Comparison of ENCODE assay signal across 17 cellular contexts in genomic region chr13:40193290-40194203, GRCh38.
A peak's percentile ranks its signal among the peaks of the same experiment; 100 is the strongest.
DNase-seq lines count a peak whose midpoint lies in the region; ATAC-seq and TF ChIP-seq lines count a peak whose summit lies in the region.
"Had no signal": no experiment of that assay in that cellular context is flagged by ENCODE, and none has a peak within 500 bp of the region (broad histone marks: within the 10 kb centered on the region; RNA-seq: fewer than 3 reads in every experiment).

No MANE protein-coding gene starts in this region.

- H3K4me1 Mint-ChIP-seq in CD4-positive, alpha-beta T cell (ENCODE audit: low read depth) = peaks cover 85% of the 10 kb centered on the region
- H3K4me1 Mint-ChIP-seq in endothelial cell (ENCODE audit: unreplicated experiment) = peaks cover 39% of the 10 kb centered on the region

- no peak for TF ChIP-seq CTCF in CD4-positive, alpha-beta T cell (IDR thresholded peaks at IDR 0.05)
- no peak for TF ChIP-seq CTCF in endothelial cell (IDR thresholded peaks at IDR 0.05; ENCODE audit: unreplicated experiment)
- no peak for TF ChIP-seq CTCF in gastrocnemius medialis (IDR thresholded peaks at IDR 0.05 in 4 of 5, conservative IDR thresholded peaks at IDR 0.05 in 1 of 5)
- no peak for TF ChIP-seq CTCF in RWPE1 (conservative IDR thresholded peaks at IDR 0.05; ENCODE audit: low read depth)
- no peak for TF ChIP-seq CTCF in brain microvascular endothelial cell (IDR thresholded peaks at IDR 0.05; ENCODE audit: low read depth, low read length, missing control alignments)

- CTCF ChIA-PET in CD4-positive, alpha-beta T cell (lab: Charles Lee) = no interaction called here
- CTCF ChIA-PET in RWPE1 (lab: Yijun Ruan, JAX) = interaction anchor here (0.7 kb wide), 1 partner anchor 433 kb away, joined by 3 read pairs; no protein-coding TSS in a partner anchor

- intact Hi-C loops in CD4-positive, alpha-beta T cell (cut with DNase I, micrococcal nuclease) = no loop called here
- intact Hi-C loops in gastrocnemius medialis (cut with DNase I; ENCODE audit: low total_unique reads) = no loop called here

- H3K27ac Mint-ChIP-seq in CD4-positive, alpha-beta T cell = peak overlapping the region; percentile 99
- peak overlapping the region; percentile 65 for H3K27ac Mint-ChIP-seq in endothelial cell (ENCODE audit: unreplicated experiment)
- H3K27ac Mint-ChIP-seq: activated CD4-positive, alpha-beta T cell treated with anti-CD3 and anti-CD28 coated beads for 36 hours had no signal

- peaks cover 35 to 41% of the 10 kb centered on the region in 2 donors for H3K4me1 ChIP-seq in gastrocnemius medialis
- peaks cover 28% of the 10 kb centered on the region for H3K4me1 ChIP-seq in effector memory CD4-positive, alpha-beta T cell (ENCODE audit: control insufficient read depth, insufficient read depth, low read length, poor library complexity, severe bottlenecking)
- H3K4me1 ChIP-seq: BE2C had no signal

- H3K4me3 Mint-ChIP-seq in CD4-positive, alpha-beta T cell = no peak overlapping the region
- no peak overlapping the region for H3K4me3 Mint-ChIP-seq in endothelial cell (ENCODE audit: unreplicated experiment)
- H3K4me3 Mint-ChIP-seq: activated CD4-positive, alpha-beta T cell treated with anti-CD3 and anti-CD28 coated beads for 36 hours; activated naive CD8-positive, alpha-beta T cell had no signal

- in situ Hi-C loops in gastrocnemius medialis (cut with MboI; ENCODE audit: low sequenced_read_pairs in 4 of 4) (no loop called here), brain microvascular endothelial cell (cut with HindIII; ENCODE audit: low pct_ligation_motif_present, low sequenced_read_pairs) (no loop called here)

- no peaks in the 10 kb centered on the region for H3K9me3 Mint-ChIP-seq in CD4-positive, alpha-beta T cell
- H3K9me3 Mint-ChIP-seq in endothelial cell (ENCODE audit: unreplicated experiment) = no peaks in the 10 kb centered on the region

- H3K9me3 ChIP-seq in CD4-positive, alpha-beta T cell (ENCODE audit: control insufficient read depth, low read length) = no peaks in the 10 kb centered on the region
- no peaks in the 10 kb centered on the region for H3K9me3 ChIP-seq in gastrocnemius medialis
- H3K9me3 ChIP-seq in effector memory CD4-positive, alpha-beta T cell (ENCODE audit: control insufficient read depth, low read length) = no peaks in the 10 kb centered on the region
- H3K9me3 ChIP-seq: BE2C, HAP-1 had no signal

- no peak for TF ChIP-seq POLR2A in gastrocnemius medialis (IDR thresholded peaks at IDR 0.05)

- no peaks in the 10 kb centered on the region for H3K36me3 Mint-ChIP-seq in CD4-positive, alpha-beta T cell (ENCODE audit: low read depth)
- H3K36me3 Mint-ChIP-seq in endothelial cell (ENCODE audit: low read depth, unreplicated experiment) = peaks cover 3% of the 10 kb centered on the region

- H3K27me3 ChIP-seq in CD4-positive, alpha-beta T cell (ENCODE audit: control insufficient read depth, insufficient read depth, low read length) = no peaks in the 10 kb centered on the region
- H3K27me3 ChIP-seq in gastrocnemius medialis (no peaks in the 10 kb centered on the region), brain microvascular endothelial cell (replicated peaks) (no peaks in the 10 kb centered on the region)
- H3K27me3 ChIP-seq in effector memory CD4-positive, alpha-beta T cell (replicated peaks; ENCODE audit: control insufficient read depth, insufficient read depth, low read length, poor library complexity, severe bottlenecking) = no peaks in the 10 kb centered on the region
- H3K27me3 ChIP-seq: BE2C had no signal

- POLR2A ChIA-PET in CD4-positive, alpha-beta T cell (lab: Charles Lee) = interaction anchor here (1.2 to 5.8 kb wide), 2 partner anchors 11 to 13 kb away, joined by 4 to 99 read pairs; no protein-coding TSS in a partner anchor
- POLR2A ChIA-PET in RWPE1 (lab: Yijun Ruan, JAX; ENCODE audit: low non-redundant PET) = no interaction called here

- H3K36me3 ChIP-seq in gastrocnemius medialis (no peaks in the 10 kb centered on the region), brain microvascular endothelial cell (replicated peaks) (no peaks in the 10 kb centered on the region)
- no peaks in the 10 kb centered on the region for H3K36me3 ChIP-seq in effector memory CD4-positive, alpha-beta T cell (ENCODE audit: control insufficient read depth, insufficient read depth, low read length)
- H3K36me3 ChIP-seq: BE2C, HAP-1 had no signal

- peak overlapping the region; percentile 11 to 35 (median 27) for H3K4me3 ChIP-seq in gastrocnemius medialis
- no peak overlapping the region for H3K4me3 ChIP-seq in effector memory CD4-positive, alpha-beta T cell (ENCODE audit: insufficient read depth, low read depth, low read length, poor library complexity, severe bottlenecking)
- no peak overlapping the region for H3K4me3 ChIP-seq in brain microvascular endothelial cell (ENCODE audit: low read depth, low read length)
- H3K4me3 ChIP-seq: HAP-1 had no signal

- DNase-seq in CD4-positive, alpha-beta T cell = no peak
- DNase-seq in endothelial cell (ENCODE audit: low spot score) (no peak), lung microvascular endothelial cell (ENCODE audit: low read depth in 2 of 2) (peak; percentile 59 to 83), gastrocnemius medialis (peak in 1 of 2 donors; percentile 48), RWPE1 (ENCODE audit: low spot score) (no peak), brain microvascular endothelial cell (no peak)
- DNase-seq in effector memory CD4-positive, alpha-beta T cell = no peak
- DNase-seq: activated CD4-positive, alpha-beta T cell treated with anti-CD3 and anti-CD28 coated beads for 36 hours; BE2C; Karpas-422; left colon; NCI-H226; SIG-M5 had no signal

- ATAC-seq in CD4-positive, alpha-beta T cell (ENCODE audit: poor library complexity) = no peak
- peak; percentile 62 to 67 for ATAC-seq in gastrocnemius medialis
- no peak for ATAC-seq in GM21576 (IDR thresholded peaks at IDR 0.05; ENCODE audit: unreplicated experiment)
- ATAC-seq: activated CD4-positive, alpha-beta T cell treated with anti-CD3 and anti-CD28 coated beads for 36 hours; left colon had no signal

- H3K27ac ChIP-seq in CD4-positive, alpha-beta T cell (ENCODE audit: low read depth, low read length) = no peak overlapping the region
- H3K27ac ChIP-seq in gastrocnemius medialis = peak overlapping the region; percentile 66 to 77 (median 72)
- H3K27ac ChIP-seq in effector memory CD4-positive, alpha-beta T cell (ENCODE audit: insufficient read depth, low read length, poor library complexity, severe bottlenecking) = no peak overlapping the region
- no peak overlapping the region for H3K27ac ChIP-seq in RWPE1
- H3K27ac ChIP-seq in brain microvascular endothelial cell = no peak overlapping the region
- H3K27ac ChIP-seq: epithelial cell of prostate had no signal

- no peaks in the 10 kb centered on the region for H3K27me3 Mint-ChIP-seq in CD4-positive, alpha-beta T cell
- H3K27me3 Mint-ChIP-seq in endothelial cell (ENCODE audit: unreplicated experiment) = peaks cover 3% of the 10 kb centered on the region
- H3K27me3 Mint-ChIP-seq: activated CD4-positive, alpha-beta T cell treated with anti-CD3 and anti-CD28 coated beads for 36 hours; activated naive CD8-positive, alpha-beta T cell had no signal

Comparison
In these comparisons a context has a peak if more than half of its experiments do, and no peak if none do; other contexts are left out.
1. ATAC-seq: peak in gastrocnemius medialis (2 of 2); none in CD4-positive, alpha-beta T cell (single experiment) and GM21576 (single experiment).
2. DNase-seq: peak in lung microvascular endothelial cell (2 of 2); none in CD4-positive, alpha-beta T cell (0 of 10), endothelial cell (single experiment), effector memory CD4-positive, alpha-beta T cell (0 of 3), RWPE1 (single experiment) and brain microvascular endothelial cell (single experiment).
3. H3K27ac ChIP-seq: peak in gastrocnemius medialis (4 of 4); none in CD4-positive, alpha-beta T cell (single experiment), effector memory CD4-positive, alpha-beta T cell (single experiment), RWPE1 (single experiment) and brain microvascular endothelial cell (single experiment).
4. H3K4me3 ChIP-seq: peak in gastrocnemius medialis (4 of 4); none in effector memory CD4-positive, alpha-beta T cell (single experiment) and brain microvascular endothelial cell (single experiment).